ENCODE assay signal across 8 cellular contexts in genomic region chr12:110689002-110689600, GRCh38. TPM values are rescaled to one million over a fixed set of nuclear protein-coding genes. Genes with fewer than 3 reads are reported as not detected.
DNase-seq lines count a peak whose midpoint lies in the region; ATAC-seq, FAIRE-seq and TF ChIP-seq lines count a peak whose summit lies in the region.

Gene HVCN1, minus strand, starts transcription at chr12:110689115. Its CDS starts 5,870 bp downstream, at chr12:110683245.

- DNase-seq in GM12892 (ENCODE audit: insufficient read length): peak; percentile 73
- DNase-seq in T-helper 9 cell: peak; percentile 32
- peak; percentile 31 to 91 for DNase-seq in lower leg skin (ENCODE audit: low spot score in 2 of 2)
- DNase-seq in stimulated activated CD8-positive, alpha-beta memory T cell treated with anti-CD3 and anti-CD28 coated beads, Interleukin-15, amount 100 ng/mL, for 24 hours (ENCODE audit: low read depth): peak; percentile 13
- DNase-seq in H4 (ENCODE audit: low spot score): no peak
- DNase-seq in NCI-H446 treated with DMSO at 0.1 percent for 48 hours (lab: John Stamatoyannopoulos, UW): no peak

- no peak for TF ChIP-seq CTCF in lower leg skin (IDR thresholded peaks at IDR 0.05)

- intact Hi-C loops in lower leg skin (cut with DNase I; ENCODE audit: low total_unique reads): no loop called here

- H3K4me3 ChIP-seq in lower leg skin (ENCODE audit: low read depth, poor library complexity, severe bottlenecking): peak within 1 kb of the TSS; percentile 56

- FAIRE-seq in GM12892 (lab: Jason Lieb, UNC): no peak

- 0% methylated on average over 18 of the region's 54 CpGs for WGBS in lower leg skin, 2 donors

- ATAC-seq in HG02981 (IDR thresholded peaks at IDR 0.05; ENCODE audit: unreplicated experiment): peak; percentile 18

- TF ChIP-seq POLR2A in GM12892 (IDR thresholded peaks at IDR 0.05; ENCODE audit: low read depth, low read length) (no peak; the same call in 1 of the 2 replicates), lower leg skin (IDR thresholded peaks at IDR 0.05) (no peak)

- peak within 1 kb of the TSS; percentile 39 for H3K27ac ChIP-seq in cingulate gyrus (ENCODE audit: low read depth, low read length)

RNA-seq across cellular contexts. Expression of gene HVCN1, which starts in this region (rescaled TPM):
- polyA plus RNA-seq in GM12892 (2012; ENCODE audit: missing spikeins): 108 TPM
- 1 to 10 TPM; 2.2 to 3.5 (median 3.3) TPM for total RNA-seq in lower leg skin
- total RNA-seq in H4 (2014; rRNA removed; shearing (Covaris generic)): 1.6 TPM in 1 of 2 replicates, not detected in the other

Comparison
In these comparisons a context has a peak if more than half of its experiments do, and no peak if none do; other contexts are left out.
1. DNase-seq: peak in GM12892 (single experiment), T-helper 9 cell (single experiment), lower leg skin (2 of 2) and stimulated activated CD8-positive, alpha-beta memory T cell treated with anti-CD3 and anti-CD28 coated beads, Interleukin-15, amount 100 ng/mL, for 24 hours (single experiment); none in H4 (single experiment) and NCI-H446 treated with DMSO at 0.1 percent for 48 hours (single experiment).